In genomic region chr12:89707623-89707991, GRCh38 we compare ENCODE assay signal across 8 cellular contexts. TPM values are rescaled to one million over a fixed set of nuclear protein-coding genes. Genes with fewer than 3 reads are reported as not detected.
DNase-seq lines count a peak whose midpoint lies in the region; ATAC-seq lines count a peak whose summit lies in the region.

No MANE protein-coding gene starts in this region.

- H3K9me3 Mint-ChIP-seq in activated CD8-positive, alpha-beta memory T cell treated with anti-CD3 and anti-CD28 coated beads, Interleukin-2, amount 10 ng/mL, durations not matched to agents 7 days and 5 days (ENCODE audit: low read depth), result no peaks in the 10 kb centered on the region

- peaks cover 29% of the 10 kb centered on the region for H3K4me1 Mint-ChIP-seq in activated CD8-positive, alpha-beta memory T cell treated with anti-CD3 and anti-CD28 coated beads, Interleukin-2, amount 10 ng/mL, durations not matched to agents 7 days and 5 days

- WGBS in mesenchymal stem cell, result 2% methylated on average over 16 of the region's 19 CpGs
- WGBS in thymus, result under 1% methylated on average over 19 of the region's 19 CpGs

- no peak overlapping the region for H2BK5ac ChIP-seq in mesenchymal stem cell (ENCODE audit: low read depth, low read length, poor library complexity, severe bottlenecking)

- H3K4ac ChIP-seq in mesenchymal stem cell (ENCODE audit: low read depth in 1 of 2, low read length in 2 of 2), result peak overlapping the region; percentile 27 to 47

- H3K18ac ChIP-seq in mesenchymal stem cell (ENCODE audit: low read depth in 1 of 2, low read length in 2 of 2), result peak overlapping the region; percentile 44 to 45

- H2AK5ac ChIP-seq in mesenchymal stem cell (ENCODE audit: low read length, severe bottlenecking), result no peak overlapping the region

- H2BK120ac ChIP-seq in mesenchymal stem cell (ENCODE audit: low read depth, low read length), result peak overlapping the region; percentile 35

- peaks cover 3% of the 10 kb centered on the region for H3K27me3 Mint-ChIP-seq in activated CD8-positive, alpha-beta memory T cell treated with anti-CD3 and anti-CD28 coated beads, Interleukin-2, amount 10 ng/mL, durations not matched to agents 7 days and 5 days

- H3K27ac ChIP-seq in duodenal mucosa (ENCODE audit: low read depth, low read length), result peak overlapping the region; percentile 99
- H3K27ac ChIP-seq in mesenchymal stem cell (ENCODE audit: low read length, poor library complexity, severe bottlenecking), result no peak overlapping the region
- no peak overlapping the region for H3K27ac ChIP-seq in thymus (ENCODE audit: low read depth)

- peak; percentile 50 for DNase-seq in activated CD8-positive, alpha-beta memory T cell treated with anti-CD3 and anti-CD28 coated beads, Interleukin-2, amount 10 ng/mL, durations not matched to agents 7 days and 5 days
- DNase-seq in activated CD8-positive, alpha-beta memory T cell treated with anti-CD3 and anti-CD28 coated beads for 24 hours, result no peak
- peak; percentile 4 for DNase-seq in T-helper 9 cell
- peak; percentile 45 for DNase-seq in mesenchymal stem cell
- no peak for DNase-seq in NCI-H446 treated with DMSO at 0.1 percent for 48 hours (lab: John Stamatoyannopoulos, UW)

- no peak overlapping the region for H2BK12ac ChIP-seq in mesenchymal stem cell (ENCODE audit: low read length in 2 of 2)

- peak overlapping the region; percentile 89 for H3K27ac Mint-ChIP-seq in activated CD8-positive, alpha-beta memory T cell treated with anti-CD3 and anti-CD28 coated beads, Interleukin-2, amount 10 ng/mL, durations not matched to agents 7 days and 5 days

- no peak for ATAC-seq in activated CD8-positive, alpha-beta memory T cell treated with anti-CD3 and anti-CD28 coated beads, Interleukin-2, amount 10 ng/mL, durations not matched to agents 7 days and 5 days
- ATAC-seq in HG02588 (IDR thresholded peaks at IDR 0.05; ENCODE audit: unreplicated experiment), result no peak

- H3K9ac ChIP-seq in duodenal mucosa (ENCODE audit: low read depth in 1 of 2, low read length in 2 of 2) (peak overlapping the region; percentile 87), mesenchymal stem cell (ENCODE audit: low read length) (peak overlapping the region; percentile 99)

- peaks cover 3% of the 10 kb centered on the region for H3K79me1 ChIP-seq in mesenchymal stem cell (replicated peaks; ENCODE audit: low read length, poor library complexity, severe bottlenecking)

- H3K14ac ChIP-seq in mesenchymal stem cell (ENCODE audit: low read length in 2 of 2), result peak overlapping the region in 1 of 2 experiments; percentile 53

- H2BK15ac ChIP-seq in mesenchymal stem cell (ENCODE audit: low read depth, poor library complexity, severe bottlenecking), result peak overlapping the region; percentile 16

- H3K36me3 Mint-ChIP-seq in activated CD8-positive, alpha-beta memory T cell treated with anti-CD3 and anti-CD28 coated beads, Interleukin-2, amount 10 ng/mL, durations not matched to agents 7 days and 5 days, result peaks cover 1% of the 10 kb centered on the region

- CTCF ChIA-PET in activated CD8-positive, alpha-beta memory T cell treated with anti-CD3 and anti-CD28 coated beads, Interleukin-2, amount 10 ng/mL, durations not matched to agents 7 days and 5 days (lab: Charles Lee), result interaction anchor here (1.2 to 2.5 kb wide), 3 partner anchors 13 to 247 kb away, joined by 3 to 11 read pairs (median 5); no protein-coding TSS in a partner anchor

- H2AFZ ChIP-seq in mesenchymal stem cell (ENCODE audit: low read depth, low read length), result no peak overlapping the region

- H3K4me3 ChIP-seq in duodenal mucosa (ENCODE audit: low read depth in 1 of 2, low read length in 2 of 2) (peak overlapping the region; percentile 86 to 99), mesenchymal stem cell (ENCODE audit: insufficient read depth in 1 of 2, low read depth in 1 of 2, low read length in 2 of 2) (peak overlapping the region; percentile 91 to 96), thymus (ENCODE audit: low read length) (peak overlapping the region; percentile 62)

- no peaks in the 10 kb centered on the region for H3K9me3 ChIP-seq in duodenal mucosa (ENCODE audit: control insufficient read depth in 1 of 2, low read length in 2 of 2)
- H3K9me3 ChIP-seq in mesenchymal stem cell (ENCODE audit: control insufficient read depth, low read length), result no peaks in the 10 kb centered on the region
- H3K9me3 ChIP-seq in thymus (ENCODE audit: control insufficient read depth), result no peaks in the 10 kb centered on the region

- peak overlapping the region; percentile 90 for H3K4me2 ChIP-seq in mesenchymal stem cell (ENCODE audit: low read length, poor library complexity, severe bottlenecking)

- H3K23ac ChIP-seq in mesenchymal stem cell (ENCODE audit: low read length in 2 of 2), result peak overlapping the region; percentile 56 to 74

- peaks cover 14 to 19% of the 10 kb centered on the region in 2 donors for H3K4me1 ChIP-seq in duodenal mucosa (ENCODE audit: control insufficient read depth in 1 of 2, insufficient read depth in 2 of 2, low read length in 2 of 2)
- peaks cover 1% of the 10 kb centered on the region for H3K4me1 ChIP-seq in mesenchymal stem cell (ENCODE audit: control insufficient read depth, insufficient read depth, low read depth, low read length)
- H3K4me1 ChIP-seq in thymus (ENCODE audit: control insufficient read depth, insufficient read depth, low read length), result peaks cover 7% of the 10 kb centered on the region

- no peaks in the 10 kb centered on the region for H3K27me3 ChIP-seq in duodenal mucosa (ENCODE audit: control insufficient read depth in 1 of 2, insufficient read depth in 2 of 2, low read length in 2 of 2)
- H3K27me3 ChIP-seq in mesenchymal stem cell (ENCODE audit: control insufficient read depth in 1 of 2, insufficient read depth in 1 of 2, low read length in 2 of 2), result no peaks in the 10 kb centered on the region
- H3K27me3 ChIP-seq in thymus (ENCODE audit: control insufficient read depth, insufficient read depth), result no peaks in the 10 kb centered on the region

- H3K36me3 ChIP-seq in duodenal mucosa (ENCODE audit: control insufficient read depth in 1 of 2, insufficient read depth in 2 of 2, low read length in 2 of 2) (no peaks in the 10 kb centered on the region), mesenchymal stem cell (ENCODE audit: control insufficient read depth in 1 of 2, insufficient read depth in 2 of 2, low read depth in 1 of 2, low read length in 2 of 2) (no peaks in the 10 kb centered on the region), thymus (ENCODE audit: control insufficient read depth, insufficient read depth) (no peaks in the 10 kb centered on the region)

- H4K8ac ChIP-seq in mesenchymal stem cell (ENCODE audit: low read length), result no peak overlapping the region

- peak overlapping the region; percentile 89 for H3K4me3 Mint-ChIP-seq in activated CD8-positive, alpha-beta memory T cell treated with anti-CD3 and anti-CD28 coated beads, Interleukin-2, amount 10 ng/mL, durations not matched to agents 7 days and 5 days

- no peak overlapping the region for H4K91ac ChIP-seq in mesenchymal stem cell (ENCODE audit: low read length)

RNA-seq across cellular contexts. Expression of gene ATP2B1, which starts 1.0 kb away (rescaled TPM):
- total RNA-seq in activated CD8-positive, alpha-beta memory T cell treated with anti-CD3 and anti-CD28 coated beads, Interleukin-2, amount 10 ng/mL, durations not matched to agents 7 days and 5 days, result 10 to 100 TPM; 23.2 to 24.5 TPM
- 39.7 TPM for polyA plus RNA-seq in mesenchymal stem cell (2013, experiment 1 of 2)
- polyA plus RNA-seq in mesenchymal stem cell (2013, experiment 2 of 2), result 42.6 TPM
- polyA plus RNA-seq in thymus, result 16.2 TPM

Comparison
In these comparisons a context has a peak if more than half of its experiments do, and no peak if none do; other contexts are left out.
1. DNase-seq: peak in activated CD8-positive, alpha-beta memory T cell treated with anti-CD3 and anti-CD28 coated beads, Interleukin-2, amount 10 ng/mL, durations not matched to agents 7 days and 5 days (single experiment), T-helper 9 cell (single experiment) and mesenchymal stem cell (single experiment); none in activated CD8-positive, alpha-beta memory T cell treated with anti-CD3 and anti-CD28 coated beads for 24 hours (single experiment) and NCI-H446 treated with DMSO at 0.1 percent for 48 hours (single experiment).
2. Peak in every context shown above with its lines, with median percentiles within 50 percentile points of each other: H3K4me3 ChIP-seq.